Comparison of ENCODE assay signal across 8 cellular contexts in genomic region chr21:44802396-44803153, GRCh38. TPM values are rescaled to one million over a fixed set of nuclear protein-coding genes. Genes with fewer than 3 reads are reported as not detected.
A peak's percentile ranks its signal among the peaks of the same experiment; 100 is the strongest.
DNase-seq lines count a peak whose midpoint lies in the region; ATAC-seq and TF ChIP-seq lines count a peak whose summit lies in the region.

No MANE protein-coding gene starts in this region.

- H3K36me3 Mint-ChIP-seq in activated naive CD8-positive, alpha-beta T cell treated with anti-CD3 and anti-CD28 coated beads, Interleukin-2, amount 50 U/mL, for 24 hours (ENCODE audit: low read depth), result peaks cover 63% of the 10 kb centered on the region

- TF ChIP-seq CTCF in tibial nerve (IDR thresholded peaks at IDR 0.05), result no peak

- peak overlapping the region; percentile 93 for H3K27ac Mint-ChIP-seq in activated naive CD8-positive, alpha-beta T cell treated with anti-CD3 and anti-CD28 coated beads, Interleukin-2, amount 50 U/mL, for 24 hours

- H3K4me3 Mint-ChIP-seq in activated naive CD8-positive, alpha-beta T cell treated with anti-CD3 and anti-CD28 coated beads, Interleukin-2, amount 50 U/mL, for 24 hours, result peak overlapping the region; percentile 98

- no peak for TF ChIP-seq POLR2A in tibial nerve (IDR thresholded peaks at IDR 0.05)

- peaks cover 58% of the 10 kb centered on the region for H3K4me1 Mint-ChIP-seq in activated naive CD8-positive, alpha-beta T cell treated with anti-CD3 and anti-CD28 coated beads, Interleukin-2, amount 50 U/mL, for 24 hours

- no peak for ATAC-seq in activated naive CD8-positive, alpha-beta T cell treated with anti-CD3 and anti-CD28 coated beads, Interleukin-2, amount 50 U/mL, for 24 hours
- ATAC-seq in HG03469 (IDR thresholded peaks at IDR 0.05; ENCODE audit: unreplicated experiment), result no peak

- peaks cover 4 to 42% (median 23%) of the 10 kb centered on the region in 4 donors for H3K4me1 ChIP-seq in tibial nerve

- no peaks in the 10 kb centered on the region for H3K9me3 Mint-ChIP-seq in activated naive CD8-positive, alpha-beta T cell treated with anti-CD3 and anti-CD28 coated beads, Interleukin-2, amount 50 U/mL, for 24 hours

- no peaks in the 10 kb centered on the region for H3K27me3 Mint-ChIP-seq in activated naive CD8-positive, alpha-beta T cell treated with anti-CD3 and anti-CD28 coated beads, Interleukin-2, amount 50 U/mL, for 24 hours

- peak overlapping the region; percentile 87 for H3K4me3 ChIP-seq in Jurkat, Clone E6-1 (ENCODE audit: low read length)
- peak overlapping the region; percentile 80 to 98 (median 91) for H3K4me3 ChIP-seq in tibial nerve

- H3K27ac ChIP-seq in tibial nerve, result peak overlapping the region in 2 of 4 donors; percentile 75 to 86

- DNase-seq in NCI-H2196 (lab: John Stamatoyannopoulos, UW; ENCODE audit: unreplicated experiment), result peak; percentile 4
- DNase-seq in NCI-H2196 treated with DMSO at 0.1 percent for 48 hours (lab: John Stamatoyannopoulos, UW; ENCODE audit: unreplicated experiment), result no peak
- DNase-seq in Jurkat, Clone E6-1 (ENCODE audit: low read depth, low spot score), result no peak
- peak; percentile 26 for DNase-seq in activated naive CD8-positive, alpha-beta T cell treated with anti-CD3 and anti-CD28 coated beads, Interleukin-2, amount 50 U/mL, for 24 hours
- DNase-seq in left kidney (ENCODE audit: low read depth, low spot score), result peak; percentile 45
- DNase-seq in tibial nerve (ENCODE audit: low spot score in 2 of 2), result no peak
- DNase-seq in GOT3 (lab: John Stamatoyannopoulos, UW), result no peak

- peaks cover 0 to 53% (median 3%) of the 10 kb centered on the region in 3 donors for H3K36me3 ChIP-seq in tibial nerve

- H3K9me3 ChIP-seq in tibial nerve, result no peaks in the 10 kb centered on the region

- 35 to 36% methylated on average over 16 to 17 of the region's 32 CpGs for WGBS in tibial nerve, 2 donors

- TF ChIP-seq EP300 in tibial nerve (IDR thresholded peaks at IDR 0.05), result no peak

- H3K27me3 ChIP-seq in tibial nerve, result no peaks in the 10 kb centered on the region

RNA-seq across cellular contexts. Expression of gene UBE2G2, which starts 1.0 kb away (rescaled TPM):
- polyA plus RNA-seq in Jurkat, Clone E6-1 (2012; ENCODE audit: insufficient read depth, insufficient read length), result 124 TPM
- 100 to 1,000 TPM in 2 of 4 donors, 10 to 100 TPM in 2; 89.4 to 165 (median 99.3) TPM for total RNA-seq in tibial nerve

RNA-seq across cellular contexts. Expression of gene SUMO3, which starts 15.3 kb away (rescaled TPM):
- 149 TPM for polyA plus RNA-seq in Jurkat, Clone E6-1 (2012; ENCODE audit: insufficient read depth, insufficient read length)
- total RNA-seq in tibial nerve, result 10 to 100 TPM; 59.9 to 70.8 (median 62.1) TPM

Comparison
In these comparisons a context has a peak if more than half of its experiments do, and no peak if none do; other contexts are left out.
1. DNase-seq: peak in NCI-H2196 (single experiment), activated naive CD8-positive, alpha-beta T cell treated with anti-CD3 and anti-CD28 coated beads, Interleukin-2, amount 50 U/mL, for 24 hours (single experiment) and left kidney (single experiment); none in NCI-H2196 treated with DMSO at 0.1 percent for 48 hours (single experiment), Jurkat, Clone E6-1 (single experiment), tibial nerve (0 of 2) and GOT3 (single experiment).